ENCODE assay signal across 6 cellular contexts in genomic region chr4:30350288-30350687, GRCh38.
"Had no signal": no experiment of that assay in that cellular context is flagged by ENCODE, and none has a peak within 500 bp of the region (broad histone marks: within the 10 kb centered on the region; RNA-seq: fewer than 3 reads in every experiment).

No MANE protein-coding gene starts in this region.

- ATAC-seq: HepG2, K562 had no signal

- H3K27ac Mint-ChIP-seq: IgD-negative memory B cell had no signal

- H3K4me1 Mint-ChIP-seq: IgD-negative memory B cell had no signal

- H3K36me3 Mint-ChIP-seq: IgD-negative memory B cell had no signal

- H3K27me3 Mint-ChIP-seq: IgD-negative memory B cell had no signal

- H3K27ac ChIP-seq: HL-60 had no signal

- H3K4me3 ChIP-seq: K562 had no signal

- DNase-seq: IMR-90, KBM-7 had no signal

- H3K4me3 Mint-ChIP-seq: IgD-negative memory B cell had no signal
